Comparison of ENCODE assay signal across 9 cellular contexts in the genomic region with DNA sequence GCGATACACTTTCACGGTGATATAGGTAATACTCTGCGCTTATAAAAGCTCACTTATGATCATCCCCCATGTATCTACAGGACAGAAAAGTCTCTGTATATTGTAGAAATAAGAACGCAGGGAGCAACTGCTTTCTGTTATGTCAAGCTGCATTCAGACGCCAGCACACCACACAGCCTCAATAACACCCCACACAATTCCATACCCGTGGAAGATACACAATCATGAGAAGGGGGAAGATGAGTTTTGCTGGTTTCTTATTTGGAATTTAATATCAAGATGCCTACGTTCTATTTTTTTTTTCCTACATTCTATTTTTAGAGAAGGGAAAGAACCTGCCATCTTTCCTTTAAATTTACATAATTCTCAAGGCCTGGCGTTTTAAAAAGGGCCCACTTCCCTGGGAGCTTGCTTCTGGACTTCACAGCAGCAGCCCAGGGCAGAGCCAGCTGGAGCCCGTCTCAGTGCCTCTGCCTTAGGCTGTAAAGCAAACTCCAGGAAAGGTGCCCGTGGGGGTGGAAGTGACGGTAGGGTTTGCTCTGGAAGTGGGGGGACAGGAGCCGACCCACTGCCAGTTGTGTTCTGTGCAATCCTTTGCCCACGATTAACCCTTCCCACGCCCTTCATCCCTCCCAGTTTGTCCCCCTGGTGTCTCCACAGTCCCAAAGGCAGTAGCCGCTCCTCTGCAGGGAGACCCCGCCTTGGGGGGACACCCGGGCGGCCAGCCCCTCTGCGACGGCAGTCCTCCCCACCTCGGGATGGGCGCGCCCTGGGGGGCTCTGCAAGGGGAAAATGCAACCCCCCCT. TPM values are rescaled to one million over a fixed set of nuclear protein-coding genes. Genes with fewer than 3 reads are reported as not detected.
DNase-seq lines count a peak whose midpoint lies in the region; TF ChIP-seq lines count a peak whose summit lies in the region.
"Had no signal": no experiment of that assay in that cellular context is flagged by ENCODE, and none has a peak within 500 bp of the region (broad histone marks: within the 10 kb centered on the region; RNA-seq: fewer than 3 reads in every experiment).

No MANE protein-coding gene starts in this region.

- H3K9me3 Mint-ChIP-seq in activated CD4-positive, alpha-beta T cell treated with anti-CD3 and anti-CD28 coated beads, Interleukin-2, amount 10 ng/mL, durations not matched to agents 7 days and 5 days = no peaks in the 10 kb centered on the region

- H3K27ac ChIP-seq in tibial nerve = peak overlapping the region in 3 of 4 donors; percentile 65 to 97 (median 66)
- H3K27ac ChIP-seq in WERI-Rb-1 = no peak overlapping the region
- H3K27ac ChIP-seq: pancreas had no signal

- H3K4me3 ChIP-seq in epithelial cell of esophagus (ENCODE audit: low read length) (peak overlapping the region; percentile 41), tibial nerve (peak overlapping the region; percentile 27 to 54 (median 41)), WERI-Rb-1 (ENCODE audit: low read depth, low read length) (no peak overlapping the region)

- no peak overlapping the region for H3K27ac Mint-ChIP-seq in activated CD4-positive, alpha-beta T cell treated with anti-CD3 and anti-CD28 coated beads, Interleukin-2, amount 10 ng/mL, durations not matched to agents 7 days and 5 days

- no peak overlapping the region for H3K4me3 Mint-ChIP-seq in activated CD4-positive, alpha-beta T cell treated with anti-CD3 and anti-CD28 coated beads, Interleukin-2, amount 10 ng/mL, durations not matched to agents 7 days and 5 days

- H3K4me1 Mint-ChIP-seq in activated CD4-positive, alpha-beta T cell treated with anti-CD3 and anti-CD28 coated beads, Interleukin-2, amount 10 ng/mL, durations not matched to agents 7 days and 5 days = peaks cover 36% of the 10 kb centered on the region

- H3K4me1 ChIP-seq in tibial nerve = peaks cover 0 to 78% (median 38%) of the 10 kb centered on the region in 4 donors

- CTCF ChIA-PET in activated CD4-positive, alpha-beta T cell treated with anti-CD3 and anti-CD28 coated beads, Interleukin-2, amount 10 ng/mL, durations not matched to agents 7 days and 5 days (lab: Charles Lee) = no interaction called here

- peaks cover 37% of the 10 kb centered on the region for H3K36me3 Mint-ChIP-seq in activated CD4-positive, alpha-beta T cell treated with anti-CD3 and anti-CD28 coated beads, Interleukin-2, amount 10 ng/mL, durations not matched to agents 7 days and 5 days (ENCODE audit: low read depth)

- POLR2A ChIA-PET in activated CD4-positive, alpha-beta T cell treated with anti-CD3 and anti-CD28 coated beads, Interleukin-2, amount 10 ng/mL, durations not matched to agents 7 days and 5 days (lab: Charles Lee) = no interaction called here

- H3K27me3 Mint-ChIP-seq in activated CD4-positive, alpha-beta T cell treated with anti-CD3 and anti-CD28 coated beads, Interleukin-2, amount 10 ng/mL, durations not matched to agents 7 days and 5 days = peaks cover 26% of the 10 kb centered on the region

- TF ChIP-seq EP300 in tibial nerve (IDR thresholded peaks at IDR 0.05) = no peak

- TF ChIP-seq POLR2A in tibial nerve (IDR thresholded peaks at IDR 0.05) = no peak

- DNase-seq in NCI-H526 (lab: John Stamatoyannopoulos, UW) (peak; percentile 31 to 65), epithelial cell of esophagus (ENCODE audit: low read depth) (peak; percentile 29), midbrain (lab: John Stamatoyannopoulos, UW) (peak; percentile 59), tibial nerve (ENCODE audit: low spot score in 2 of 2) (no peak), WERI-Rb-1 (no peak), kidney glomerular epithelial cell (lab: John Stamatoyannopoulos, UW) (no peak), Kasumi-1 (lab: John Stamatoyannopoulos, UW) (no peak)
- no peak for DNase-seq in activated CD4-positive, alpha-beta T cell treated with anti-CD3 and anti-CD28 coated beads, Interleukin-2, amount 10 ng/mL, durations not matched to agents 7 days and 5 days

- H3K9me3 ChIP-seq in tibial nerve = no peaks in the 10 kb centered on the region
- H3K9me3 ChIP-seq in WERI-Rb-1 (ENCODE audit: severe bottlenecking) = no peaks in the 10 kb centered on the region
- H3K9me3 ChIP-seq: pancreas had no signal

- H3K27me3 ChIP-seq in tibial nerve (no peaks in the 10 kb centered on the region), WERI-Rb-1 (ENCODE audit: insufficient read depth, low read depth, severe bottlenecking) (no peaks in the 10 kb centered on the region)
- H3K27me3 ChIP-seq: pancreas had no signal

- H3K36me3 ChIP-seq in tibial nerve (peaks cover 0 to 5% (median 0%) of the 10 kb centered on the region in 3 donors), WERI-Rb-1 (peaks cover 25% of the 10 kb centered on the region)
- H3K36me3 ChIP-seq: pancreas had no signal

- WGBS in tibial nerve, 2 donors = 49 to 56% methylated on average over 21 of the region's 23 CpGs

- no peak for TF ChIP-seq CTCF in epithelial cell of esophagus (IDR thresholded peaks at IDR 0.05; ENCODE audit: insufficient read depth, low read depth, low read length, missing control alignments)
- no peak for TF ChIP-seq CTCF in tibial nerve (IDR thresholded peaks at IDR 0.05)
- no peak for TF ChIP-seq CTCF in WERI-Rb-1 (IDR thresholded peaks at IDR 0.05; ENCODE audit: low read depth, low read length)

RNA-seq across cellular contexts. Expression of gene PTGR3, which starts 5.3 kb away (rescaled TPM):
- total RNA-seq in tibial nerve = 10 to 100 TPM; 12.7 to 35.9 (median 24.5) TPM
- 10 to 100 TPM; 35.8 to 38.6 TPM for total RNA-seq in activated CD4-positive, alpha-beta T cell treated with anti-CD3 and anti-CD28 coated beads, Interleukin-2, amount 10 ng/mL, durations not matched to agents 7 days and 5 days

RNA-seq across cellular contexts. Expression of gene TSHZ1, which starts 6.9 kb away (rescaled TPM):
- total RNA-seq in tibial nerve = 10 to 100 TPM; 15.6 to 23.7 (median 18.3) TPM
- 10 to 100 TPM; 22.0 to 23.6 TPM for total RNA-seq in activated CD4-positive, alpha-beta T cell treated with anti-CD3 and anti-CD28 coated beads, Interleukin-2, amount 10 ng/mL, durations not matched to agents 7 days and 5 days

Comparison
In these comparisons a context has a peak if more than half of its experiments do, and no peak if none do; other contexts are left out.
1. DNase-seq: peak in NCI-H526 (2 of 2), epithelial cell of esophagus (single experiment) and midbrain (single experiment); none in tibial nerve (0 of 2), WERI-Rb-1 (single experiment), kidney glomerular epithelial cell (single experiment), Kasumi-1 (0 of 2) and activated CD4-positive, alpha-beta T cell treated with anti-CD3 and anti-CD28 coated beads, Interleukin-2, amount 10 ng/mL, durations not matched to agents 7 days and 5 days (single experiment).